21 cellular contexts compared by ENCODE assay signal in the genomic region with DNA sequence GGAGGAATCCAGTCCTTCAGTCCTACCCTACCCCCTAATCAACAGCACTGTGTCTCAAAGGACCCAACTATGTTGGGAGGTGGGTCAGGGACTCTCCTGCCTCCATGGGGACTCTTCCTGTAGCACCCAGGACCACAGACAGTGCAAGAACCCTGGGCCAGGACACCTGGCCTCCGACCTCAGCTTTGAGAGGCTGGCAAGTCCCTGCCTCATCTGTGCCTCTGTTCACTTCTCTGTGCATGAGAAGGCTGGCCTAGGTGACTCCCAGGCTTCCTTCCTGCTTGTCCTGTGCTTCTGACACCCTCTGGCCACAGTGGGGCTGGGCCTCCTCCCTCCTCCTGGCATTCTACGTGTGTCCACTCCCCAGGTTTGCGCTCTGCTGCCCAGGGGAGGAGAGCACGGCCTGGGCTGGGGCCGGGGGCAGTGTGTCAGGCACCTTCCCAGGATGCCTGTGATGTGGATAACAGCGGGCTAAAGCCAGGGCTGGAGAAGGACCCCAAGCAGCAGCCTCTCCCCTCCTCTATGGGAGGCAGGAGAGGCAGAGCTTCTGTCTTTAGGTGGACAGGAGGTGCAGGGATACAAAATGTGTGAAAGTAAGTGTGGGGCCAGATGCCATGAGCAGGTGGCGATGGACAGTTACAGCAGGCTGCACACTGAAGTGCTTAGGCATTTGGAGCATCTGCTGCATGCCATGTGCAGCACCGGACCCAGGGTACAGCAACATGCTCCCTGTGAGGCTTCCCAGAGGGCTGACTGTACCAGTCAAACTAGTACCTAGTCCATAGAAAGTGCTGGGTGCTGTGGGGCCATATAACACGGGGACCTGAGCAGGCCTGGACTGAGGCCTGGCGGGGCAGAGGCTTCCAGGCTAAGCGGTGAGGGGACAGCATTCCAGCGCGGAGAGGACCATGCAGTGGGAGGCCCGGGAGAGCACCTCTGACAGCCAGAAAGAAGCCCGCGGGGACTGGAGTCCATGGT. TPM values are rescaled to one million over a fixed set of nuclear protein-coding genes. Genes with fewer than 3 reads are reported as not detected.
DNase-seq lines count a peak whose midpoint lies in the region; ATAC-seq lines count a peak whose summit lies in the region.
"Had no signal": no experiment of that assay in that cellular context is flagged by ENCODE, and none has a peak within 500 bp of the region (broad histone marks: within the 10 kb centered on the region; RNA-seq: fewer than 3 reads in every experiment).

No MANE protein-coding gene starts in this region.

- intact Hi-C loops in activated CD4-positive, alpha-beta T cell treated with anti-CD3 and anti-CD28 coated beads, Interleukin-2, amount 10 ng/mL, durations not matched to agents 24 days and 14 days (cut with micrococcal nuclease): no loop called here
- intact Hi-C loops in left colon (cut with DNase I, micrococcal nuclease): loop anchor here (5.0 kb wide), 1 partner anchor 109 kb away; no protein-coding TSS in a partner anchor

- POLR2A ChIA-PET in activated CD4-positive, alpha-beta T cell treated with anti-CD3 and anti-CD28 coated beads, Interleukin-2, amount 10 ng/mL, durations not matched to agents 7 days and 5 days (lab: Charles Lee): interaction anchor here (0.6 kb wide), 1 partner anchor 251 kb away, joined by 3 read pairs; no protein-coding TSS in a partner anchor

- no peaks in the 10 kb centered on the region for H3K4me1 Mint-ChIP-seq in activated CD4-positive, alpha-beta T cell treated with anti-CD3 and anti-CD28 coated beads, Interleukin-2, amount 10 ng/mL, durations not matched to agents 24 days and 14 days
- no peaks in the 10 kb centered on the region for H3K4me1 Mint-ChIP-seq in activated CD4-positive, alpha-beta T cell treated with anti-CD3 and anti-CD28 coated beads, Interleukin-2, amount 10 ng/mL, durations not matched to agents 7 days and 5 days
- H3K4me1 Mint-ChIP-seq: activated naive CD8-positive, alpha-beta T cell treated with anti-CD3 and anti-CD28 coated beads, Interleukin-2, amount 10 ng/mL, durations not matched to agents 7 days and 5 days had no signal

- H3K27ac Mint-ChIP-seq in activated CD4-positive, alpha-beta T cell treated with anti-CD3 and anti-CD28 coated beads, Interleukin-2, amount 10 ng/mL, durations not matched to agents 24 days and 14 days: no peak overlapping the region
- H3K27ac Mint-ChIP-seq in activated CD4-positive, alpha-beta T cell treated with anti-CD3 and anti-CD28 coated beads, Interleukin-2, amount 10 ng/mL, durations not matched to agents 7 days and 5 days: no peak overlapping the region
- H3K27ac Mint-ChIP-seq: activated naive CD8-positive, alpha-beta T cell treated with anti-CD3 and anti-CD28 coated beads, Interleukin-2, amount 10 ng/mL, durations not matched to agents 7 days and 5 days; nephron had no signal

- no peak overlapping the region for H3K4me3 Mint-ChIP-seq in activated CD4-positive, alpha-beta T cell treated with anti-CD3 and anti-CD28 coated beads, Interleukin-2, amount 10 ng/mL, durations not matched to agents 24 days and 14 days
- no peak overlapping the region for H3K4me3 Mint-ChIP-seq in activated CD4-positive, alpha-beta T cell treated with anti-CD3 and anti-CD28 coated beads, Interleukin-2, amount 10 ng/mL, durations not matched to agents 7 days and 5 days
- H3K4me3 Mint-ChIP-seq: activated naive CD8-positive, alpha-beta T cell treated with anti-CD3 and anti-CD28 coated beads, Interleukin-2, amount 10 ng/mL, durations not matched to agents 7 days and 5 days; activated T-cell treated with anti-CD3 and anti-CD28 coated beads, Interleukin-2, amount 50 U/mL, for 4 hours; nephron had no signal

- ATAC-seq in esophagus mucosa (peak; percentile 63), HG02970 (IDR thresholded peaks at IDR 0.05; ENCODE audit: low FRiP score, unreplicated experiment) (no peak), left colon (no peak), GM21447 (IDR thresholded peaks at IDR 0.05; ENCODE audit: unreplicated experiment) (no peak)
- ATAC-seq: activated T-cell treated with anti-CD3 and anti-CD28 coated beads, Interleukin-2, amount 50 U/mL, for 4 hours had no signal

- H3K36me3 Mint-ChIP-seq in activated CD4-positive, alpha-beta T cell treated with anti-CD3 and anti-CD28 coated beads, Interleukin-2, amount 10 ng/mL, durations not matched to agents 24 days and 14 days (ENCODE audit: low read depth): no peaks in the 10 kb centered on the region
- H3K36me3 Mint-ChIP-seq in activated CD4-positive, alpha-beta T cell treated with anti-CD3 and anti-CD28 coated beads, Interleukin-2, amount 10 ng/mL, durations not matched to agents 7 days and 5 days (ENCODE audit: low read depth): no peaks in the 10 kb centered on the region
- H3K36me3 Mint-ChIP-seq: activated naive CD8-positive, alpha-beta T cell treated with anti-CD3 and anti-CD28 coated beads, Interleukin-2, amount 10 ng/mL, durations not matched to agents 7 days and 5 days had no signal

- H3K9me3 Mint-ChIP-seq in activated CD4-positive, alpha-beta T cell treated with anti-CD3 and anti-CD28 coated beads, Interleukin-2, amount 10 ng/mL, durations not matched to agents 24 days and 14 days: no peaks in the 10 kb centered on the region
- H3K9me3 Mint-ChIP-seq in activated CD4-positive, alpha-beta T cell treated with anti-CD3 and anti-CD28 coated beads, Interleukin-2, amount 10 ng/mL, durations not matched to agents 7 days and 5 days: no peaks in the 10 kb centered on the region
- H3K9me3 Mint-ChIP-seq: activated naive CD8-positive, alpha-beta T cell treated with anti-CD3 and anti-CD28 coated beads, Interleukin-2, amount 10 ng/mL, durations not matched to agents 7 days and 5 days; activated T-cell treated with anti-CD3 and anti-CD28 coated beads, Interleukin-2, amount 50 U/mL, for 4 hours; nephron had no signal

- no peaks in the 10 kb centered on the region for H3K27me3 Mint-ChIP-seq in activated CD4-positive, alpha-beta T cell treated with anti-CD3 and anti-CD28 coated beads, Interleukin-2, amount 10 ng/mL, durations not matched to agents 24 days and 14 days
- H3K27me3 Mint-ChIP-seq in activated CD4-positive, alpha-beta T cell treated with anti-CD3 and anti-CD28 coated beads, Interleukin-2, amount 10 ng/mL, durations not matched to agents 7 days and 5 days: no peaks in the 10 kb centered on the region
- H3K27me3 Mint-ChIP-seq: activated naive CD8-positive, alpha-beta T cell treated with anti-CD3 and anti-CD28 coated beads, Interleukin-2, amount 10 ng/mL, durations not matched to agents 7 days and 5 days had no signal

- DNase-seq in activated CD4-positive, alpha-beta T cell treated with anti-CD3 and anti-CD28 coated beads, Interleukin-2, amount 10 ng/mL, durations not matched to agents 24 days and 14 days: peak; percentile 50
- no peak for DNase-seq in activated CD4-positive, alpha-beta T cell treated with anti-CD3 and anti-CD28 coated beads, Interleukin-2, amount 10 ng/mL, durations not matched to agents 7 days and 5 days
- peak; percentile 41 for DNase-seq in NCI-H2171 (lab: John Stamatoyannopoulos, UW)
- DNase-seq in retina: peak; percentile 5
- no peak for DNase-seq in left colon
- DNase-seq: activated CD4-positive, alpha-beta T cell treated with anti-CD3 and anti-CD28 coated beads for 4 hours; activated naive CD8-positive, alpha-beta T cell treated with anti-CD3 and anti-CD28 coated beads, Interleukin-2, amount 10 ng/mL, durations not matched to agents 7 days and 5 days; activated T-cell treated with anti-CD3 and anti-CD28 coated beads, Interleukin-2, amount 50 U/mL, for 4 hours; brain microvascular endothelial cell; DND-41; gastrocnemius medialis; HCEC 1CT; Kasumi-1; NCI-H1436; PC-9; stomach had no signal

- CTCF ChIA-PET in activated CD4-positive, alpha-beta T cell treated with anti-CD3 and anti-CD28 coated beads, Interleukin-2, amount 10 ng/mL, durations not matched to agents 7 days and 5 days (lab: Charles Lee): interaction anchor here (1.4 to 2.2 kb wide), 2 partner anchors 9 to 109 kb away, joined by 3 to 5 read pairs; no protein-coding TSS in a partner anchor

RNA-seq across cellular contexts. Expression of gene PKP1, which starts 30.2 kb away (rescaled TPM):
- not detected in 2 replicates for total RNA-seq in activated CD4-positive, alpha-beta T cell treated with anti-CD3 and anti-CD28 coated beads, Interleukin-2, amount 10 ng/mL, durations not matched to agents 24 days and 14 days
- not detected for total RNA-seq in activated CD4-positive, alpha-beta T cell treated with anti-CD3 and anti-CD28 coated beads, Interleukin-2, amount 10 ng/mL, durations not matched to agents 7 days and 5 days
- 608 TPM for total RNA-seq in esophagus mucosa
- total RNA-seq in left colon: under 1 TPM; 0.18 to 0.42 TPM
- total RNA-seq: A172; activated naive CD8-positive, alpha-beta T cell treated with anti-CD3 and anti-CD28 coated beads, Interleukin-2, amount 10 ng/mL, durations not matched to agents 7 days and 5 days; activated T-cell treated with anti-CD3 and anti-CD28 coated beads, Interleukin-2, amount 50 U/mL, for 4 hours had no signal

Comparison
In these comparisons a context has a peak if more than half of its experiments do, and no peak if none do; other contexts are left out.
1. DNase-seq: peak in activated CD4-positive, alpha-beta T cell treated with anti-CD3 and anti-CD28 coated beads, Interleukin-2, amount 10 ng/mL, durations not matched to agents 24 days and 14 days (single experiment), NCI-H2171 (single experiment) and retina (single experiment); none in activated CD4-positive, alpha-beta T cell treated with anti-CD3 and anti-CD28 coated beads, Interleukin-2, amount 10 ng/mL, durations not matched to agents 7 days and 5 days (single experiment) and left colon (0 of 2).
2. RNA of gene PKP1, which starts 30.2 kb away (total RNA-seq): 608 TPM in esophagus mucosa (single experiment); 0.18 to 0.42 TPM in left colon, not detected in activated CD4-positive, alpha-beta T cell treated with anti-CD3 and anti-CD28 coated beads, Interleukin-2, amount 10 ng/mL, durations not matched to agents 24 days and 14 days and not detected in activated CD4-positive, alpha-beta T cell treated with anti-CD3 and anti-CD28 coated beads, Interleukin-2, amount 10 ng/mL, durations not matched to agents 7 days and 5 days; every median in the first group is over 100 times any median in the second.